Comparison of ENCODE assay signal across 8 cellular contexts in the genomic region with DNA sequence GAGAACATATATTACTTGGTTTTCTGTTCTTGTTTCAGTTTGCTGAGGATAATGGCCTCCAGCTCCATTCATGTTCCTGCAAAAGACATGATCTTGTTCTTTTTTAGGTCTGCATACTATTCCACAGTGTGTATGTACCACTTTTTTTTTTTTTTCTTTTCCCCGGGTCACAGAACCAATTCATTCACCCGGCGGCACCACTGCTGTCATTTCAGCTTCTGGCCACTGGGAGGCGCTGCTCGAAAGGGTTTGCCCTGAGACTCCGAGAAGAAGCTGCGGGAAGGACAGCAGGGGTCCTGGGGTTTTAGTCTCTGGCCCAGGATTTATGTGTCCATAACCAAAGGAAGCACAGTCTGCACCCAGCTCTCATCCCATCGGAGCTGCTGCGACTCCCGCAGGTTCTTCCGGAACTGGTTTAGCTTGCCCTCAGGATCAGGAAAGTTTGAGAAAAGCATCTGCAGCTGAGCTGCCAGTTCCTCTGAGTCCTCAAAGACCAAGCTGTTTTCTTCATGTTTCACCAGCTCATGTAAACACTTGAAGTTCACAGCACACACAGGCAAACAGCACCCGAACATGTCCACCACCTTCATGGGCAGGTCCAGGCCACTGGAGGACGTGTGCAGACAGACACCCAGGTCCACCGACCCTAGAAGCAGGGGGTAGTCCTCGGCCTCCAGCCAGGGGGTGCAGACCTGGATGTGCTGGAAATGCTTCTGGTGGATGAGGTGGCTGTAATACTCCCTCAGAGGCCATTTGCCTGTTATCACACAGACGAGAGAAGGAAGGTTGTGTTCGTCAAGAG.
DNase-seq lines count a peak whose midpoint lies in the region; ATAC-seq and TF ChIP-seq lines count a peak whose summit lies in the region.
"Not testable (repeated sequence)": the region's sequence is repeated elsewhere in the genome, so short reads cannot be mapped to it uniquely, and the experiment has no call there.

No MANE protein-coding gene starts in this region.

- CTCF ChIA-PET in activated CD8-positive, alpha-beta memory T cell treated with anti-CD3 and anti-CD28 coated beads, Interleukin-2, amount 10 ng/mL, durations not matched to agents 7 days and 5 days (lab: Charles Lee): interaction anchor here (0.7 to 2.3 kb wide), 16 partner anchors 11 to 1158 kb away, joined by 3 to 16 read pairs (median 3); no protein-coding TSS in a partner anchor
- CTCF ChIA-PET in mammary epithelial cell (lab: Charles Lee; ENCODE audit: low non-redundant PET): interaction anchor here (0.6 to 0.7 kb wide), 5 partner anchors 11 to 1093 kb away, joined by 3 to 14 read pairs (median 7); no protein-coding TSS in a partner anchor

- intact Hi-C loops in mammary epithelial cell (cut with micrococcal nuclease); left ventricle myocardium inferior (cut with micrococcal nuclease): not testable (repeated sequence)

- not testable (repeated sequence) for H3K36me3 ChIP-seq in mammary epithelial cell (ENCODE audit: insufficient read depth, low read length); left ventricle myocardium inferior

- H3K4me3 Mint-ChIP-seq in activated CD8-positive, alpha-beta memory T cell treated with anti-CD3 and anti-CD28 coated beads, Interleukin-2, amount 10 ng/mL, durations not matched to agents 7 days and 5 days; osteocyte (ENCODE audit: unreplicated experiment): not testable (repeated sequence)

- dilution Hi-C loops in mammary epithelial cell (cut with HindIII; ENCODE audit: low sequenced_read_pairs): not testable (repeated sequence)

- 61% methylated on average over 13 of the region's 17 CpGs for WGBS in mammary epithelial cell (ENCODE audit: low coverage, missing lambda C conversion rate)

- not testable (repeated sequence) for H2AFZ ChIP-seq in mammary epithelial cell (ENCODE audit: low read depth, low read length)

- not testable (repeated sequence) for BruUV-seq in mammary epithelial cell (replicated peaks; lab: Mats Ljungman, UMichigan)

- not testable (repeated sequence) for H3K9me3 ChIP-seq in mammary epithelial cell (replicated peaks; ENCODE audit: insufficient read depth, low read length); left ventricle myocardium inferior (replicated peaks)

- H3K9me3 Mint-ChIP-seq in activated CD8-positive, alpha-beta memory T cell treated with anti-CD3 and anti-CD28 coated beads, Interleukin-2, amount 10 ng/mL, durations not matched to agents 7 days and 5 days (ENCODE audit: low read depth); osteocyte (ENCODE audit: unreplicated experiment): not testable (repeated sequence)

- not testable (repeated sequence) for H3K27ac Mint-ChIP-seq in activated CD8-positive, alpha-beta memory T cell treated with anti-CD3 and anti-CD28 coated beads, Interleukin-2, amount 10 ng/mL, durations not matched to agents 7 days and 5 days; osteocyte (ENCODE audit: unreplicated experiment)

- H3K4me3 ChIP-seq in mammary epithelial cell (replicated peaks in 1 of 3; ENCODE audit: insufficient read depth in 1 of 3, low read depth in 2 of 3, low read length in 3 of 3); left ventricle myocardium inferior: not testable (repeated sequence)

- H3K79me2 ChIP-seq in mammary epithelial cell (ENCODE audit: insufficient read depth, low read length): not testable (repeated sequence)

- H3K27me3 ChIP-seq in mammary epithelial cell (ENCODE audit: insufficient read depth, low read length); left ventricle myocardium inferior (ENCODE audit: low read depth): not testable (repeated sequence)

- peaks cover 19% of the 10 kb centered on the region for H3K27me3 Mint-ChIP-seq in activated CD8-positive, alpha-beta memory T cell treated with anti-CD3 and anti-CD28 coated beads, Interleukin-2, amount 10 ng/mL, durations not matched to agents 7 days and 5 days
- H3K27me3 Mint-ChIP-seq in osteocyte (ENCODE audit: unreplicated experiment): not testable (repeated sequence)

- not testable (repeated sequence) for H3K9ac ChIP-seq in mammary epithelial cell (ENCODE audit: insufficient read depth, low read length)

- H3K36me3 Mint-ChIP-seq in activated CD8-positive, alpha-beta memory T cell treated with anti-CD3 and anti-CD28 coated beads, Interleukin-2, amount 10 ng/mL, durations not matched to agents 7 days and 5 days; osteocyte (ENCODE audit: unreplicated experiment): not testable (repeated sequence)

- not testable (repeated sequence) for H3K4me1 Mint-ChIP-seq in activated CD8-positive, alpha-beta memory T cell treated with anti-CD3 and anti-CD28 coated beads, Interleukin-2, amount 10 ng/mL, durations not matched to agents 7 days and 5 days; osteocyte (ENCODE audit: unreplicated experiment)

- not testable (repeated sequence) for ATAC-seq in activated CD8-positive, alpha-beta memory T cell treated with anti-CD3 and anti-CD28 coated beads, Interleukin-2, amount 10 ng/mL, durations not matched to agents 7 days and 5 days

- not testable (repeated sequence) for H3K4me1 ChIP-seq in mammary epithelial cell (ENCODE audit: insufficient read depth, low read length); left ventricle myocardium inferior

- not testable (repeated sequence) for H3K27ac ChIP-seq in mammary epithelial cell (ENCODE audit: insufficient read depth, low read depth, low read length); left ventricle myocardium inferior (replicated peaks)

- DNase-seq in CD1c-positive myeloid dendritic cell (ENCODE audit: extremely low spot score) (peak; percentile 12), HK-2 (ENCODE audit: unreplicated experiment) (peak; percentile 28), SHP77 (lab: John Stamatoyannopoulos, UW) (peak; percentile 3 to 10), left ventricle myocardium inferior (peak; percentile 59), osteocyte (ENCODE audit: extremely low spot score, unreplicated experiment) (peak; percentile 88)
- peak; percentile 60 for DNase-seq in activated CD8-positive, alpha-beta memory T cell treated with anti-CD3 and anti-CD28 coated beads, Interleukin-2, amount 10 ng/mL, durations not matched to agents 7 days and 5 days
- DNase-seq in mammary epithelial cell: not testable (repeated sequence)
- DNase-seq in stimulated activated CD8-positive, alpha-beta memory T cell treated with anti-CD3 and anti-CD28 coated beads, Interleukin-7, amount 100 ng/mL, for 1 hour (ENCODE audit: low read depth in 2 of 2): peak; percentile 9 to 14

- in situ Hi-C loops in mammary epithelial cell (cut with MboI; ENCODE audit: low sequenced_read_pairs in 2 of 2): not testable (repeated sequence)

- H4K20me1 ChIP-seq in mammary epithelial cell (ENCODE audit: insufficient read depth, low read length): not testable (repeated sequence)

- TF ChIP-seq CTCF in mammary epithelial cell (conservative IDR thresholded peaks at IDR 0.05 in 1 of 2, IDR thresholded peaks at IDR 0.05 in 1 of 2; ENCODE audit: extremely low read depth in 1 of 2, insufficient read depth in 1 of 2, low read depth in 1 of 2, low read length in 2 of 2) (peak; percentile 26 to 51), left ventricle myocardium inferior (IDR thresholded peaks at IDR 0.05; ENCODE audit: borderline replicate concordance) (peak; percentile 79), osteocyte (IDR thresholded peaks at IDR 0.05) (peak; percentile 82)

- not testable (repeated sequence) for H3K4me2 ChIP-seq in mammary epithelial cell (ENCODE audit: insufficient read depth, low read depth, low read length)
